ENCODE assay signal across 13 cellular contexts in the genomic region with DNA sequence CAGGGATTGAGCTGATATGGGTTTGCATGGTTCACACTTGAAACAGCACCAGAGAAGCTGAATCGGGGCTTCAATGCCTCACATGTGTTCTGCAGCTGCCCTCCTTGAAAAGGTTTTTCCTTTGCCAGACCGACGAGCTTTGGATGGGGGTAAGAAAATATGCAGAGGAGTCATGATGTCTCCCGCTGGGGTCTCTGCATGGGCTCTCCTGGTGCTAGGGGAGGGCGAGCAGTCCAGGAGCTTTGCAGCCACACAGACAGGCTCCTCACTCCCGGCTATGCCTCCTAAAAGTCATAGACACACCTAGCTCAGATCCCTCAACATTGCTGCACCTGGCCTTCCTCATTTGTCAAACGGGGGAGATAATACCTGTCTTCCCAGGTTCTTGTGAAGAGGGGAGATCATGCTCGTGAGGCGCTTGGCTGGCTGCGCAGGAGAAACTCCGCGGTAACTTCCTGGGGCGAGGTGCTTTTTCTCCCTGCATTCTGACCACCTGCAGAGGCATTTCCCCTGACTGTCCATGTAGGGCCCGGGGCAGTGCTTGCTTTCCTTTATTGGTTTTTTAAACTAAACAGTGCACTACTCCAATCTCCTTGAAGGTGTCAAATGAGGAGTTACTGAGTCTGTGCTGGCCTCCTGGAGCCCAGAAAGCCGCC.
DNase-seq lines count a peak whose midpoint lies in the region; ATAC-seq and TF ChIP-seq lines count a peak whose summit lies in the region.
"Had no signal": no experiment of that assay in that cellular context is flagged by ENCODE, and none has a peak within 500 bp of the region (broad histone marks: within the 10 kb centered on the region; RNA-seq: fewer than 3 reads in every experiment).

No MANE protein-coding gene starts in this region.

- intact Hi-C loops in thyroid gland (cut with DNase I): loop anchor here (5.0 kb wide), 1 partner anchor 111 kb away; the partner anchor contains the start of gene PLXNA2

- H3K27me3 Mint-ChIP-seq in stimulated activated naive CD8-positive, alpha-beta T cell treated with anti-CD3 and anti-CD28 coated beads, Interleukin-15, amount 100 ng/mL, for 72 hours: peaks cover 18% of the 10 kb centered on the region

- peaks cover 13 to 16% of the 10 kb centered on the region in 2 donors for H3K4me1 ChIP-seq in duodenal mucosa (ENCODE audit: control insufficient read depth in 1 of 2, insufficient read depth in 2 of 2, low read length in 2 of 2)
- H3K4me1 ChIP-seq in thyroid gland: peaks cover 25 to 27% of the 10 kb centered on the region in 2 donors
- H3K4me1 ChIP-seq: SJCRH30 had no signal

- no peak overlapping the region for H3K27ac Mint-ChIP-seq in stimulated activated naive CD8-positive, alpha-beta T cell treated with anti-CD3 and anti-CD28 coated beads, Interleukin-15, amount 100 ng/mL, for 72 hours
- H3K27ac Mint-ChIP-seq: CD14-positive monocyte, immature natural killer cell had no signal

- no peak for DNase-seq in stimulated activated naive CD8-positive, alpha-beta T cell treated with anti-CD3 and anti-CD28 coated beads, Interleukin-15, amount 100 ng/mL, for 72 hours
- DNase-seq in stimulated activated naive CD8-positive, alpha-beta T cell treated with anti-CD3 and anti-CD28 coated beads, Interleukin-15, Interleukin-2, amounts not matched to agents 100 U/mL and 50 U/mL, for 24 hours: no peak
- DNase-seq in thyroid gland: no peak
- no peak for DNase-seq in omental fat pad (ENCODE audit: low spot score)
- DNase-seq in 8988T: no peak
- no peak for DNase-seq in substantia nigra (lab: John Stamatoyannopoulos, UW)

- H3K27me3 ChIP-seq in duodenal mucosa (ENCODE audit: control insufficient read depth in 1 of 2, insufficient read depth in 2 of 2, low read length in 2 of 2) (no peaks in the 10 kb centered on the region), thyroid gland (no peaks in the 10 kb centered on the region)
- H3K27me3 ChIP-seq: ascending aorta, SJCRH30 had no signal

- H3K4me1 Mint-ChIP-seq in stimulated activated naive CD8-positive, alpha-beta T cell treated with anti-CD3 and anti-CD28 coated beads, Interleukin-15, amount 100 ng/mL, for 72 hours: peaks cover 8% of the 10 kb centered on the region
- H3K4me1 Mint-ChIP-seq: immature natural killer cell had no signal

- H3K4me3 Mint-ChIP-seq in stimulated activated naive CD8-positive, alpha-beta T cell treated with anti-CD3 and anti-CD28 coated beads, Interleukin-15, amount 100 ng/mL, for 72 hours: peak overlapping the region in 1 of 2 donors; percentile 34
- H3K4me3 Mint-ChIP-seq: immature natural killer cell had no signal

- H3K4me3 ChIP-seq in duodenal mucosa (ENCODE audit: low read depth in 1 of 2, low read length in 2 of 2) (peak overlapping the region; percentile 5 to 24), thyroid gland (replicated peaks in 1 of 3) (no peak overlapping the region)
- H3K4me3 ChIP-seq: ascending aorta, SJCRH30 had no signal

- H3K36me3 ChIP-seq in duodenal mucosa (ENCODE audit: control insufficient read depth in 1 of 2, insufficient read depth in 2 of 2, low read length in 2 of 2): peaks cover 0 to 8% of the 10 kb centered on the region in 2 donors
- no peaks in the 10 kb centered on the region for H3K36me3 ChIP-seq in thyroid gland
- H3K36me3 ChIP-seq: ascending aorta had no signal

- peak overlapping the region in 1 of 2 donors; percentile 22 for H3K9ac ChIP-seq in duodenal mucosa (ENCODE audit: low read depth in 1 of 2, low read length in 2 of 2)

- TF ChIP-seq POLR2A in thyroid gland (IDR thresholded peaks at IDR 0.05): no peak

- H3K9me3 ChIP-seq in duodenal mucosa (ENCODE audit: control insufficient read depth in 1 of 2, low read length in 2 of 2): no peaks in the 10 kb centered on the region
- H3K9me3 ChIP-seq in thyroid gland: no peaks in the 10 kb centered on the region
- H3K9me3 ChIP-seq: ascending aorta, SJCRH30 had no signal

- ATAC-seq in stimulated activated naive CD8-positive, alpha-beta T cell treated with anti-CD3 and anti-CD28 coated beads, Interleukin-15, amount 100 ng/mL, for 72 hours: peak; percentile 37
- ATAC-seq in stimulated activated naive CD8-positive, alpha-beta T cell treated with anti-CD3 and anti-CD28 coated beads, Interleukin-15, Interleukin-2, amounts not matched to agents 100 U/mL and 50 U/mL, for 24 hours: no peak
- ATAC-seq in HG03196 (IDR thresholded peaks at IDR 0.05; ENCODE audit: unreplicated experiment): peak; percentile 22
- ATAC-seq in omental fat pad (ENCODE audit: low FRiP score): no peak

- no peaks in the 10 kb centered on the region for H3K9me3 Mint-ChIP-seq in stimulated activated naive CD8-positive, alpha-beta T cell treated with anti-CD3 and anti-CD28 coated beads, Interleukin-15, amount 100 ng/mL, for 72 hours
- H3K9me3 Mint-ChIP-seq: CD14-positive monocyte, immature natural killer cell had no signal

- TF ChIP-seq CTCF in thyroid gland (IDR thresholded peaks at IDR 0.05): no peak
- TF ChIP-seq CTCF in omental fat pad (IDR thresholded peaks at IDR 0.05): no peak

- WGBS in thyroid gland, 2 donors: 57 to 61% methylated on average over 14 to 15 of the region's 15 CpGs

- H3K27ac ChIP-seq in duodenal mucosa (ENCODE audit: low read depth, low read length) (no peak overlapping the region), thyroid gland (peak overlapping the region in 1 of 3 donors; percentile 42), substantia nigra (ENCODE audit: low read depth, low read length, poor library complexity, severe bottlenecking) (no peak overlapping the region)
- H3K27ac ChIP-seq: ascending aorta, HL-60, SJCRH30 had no signal

Comparison
In these comparisons a context has a peak if more than half of its experiments do, and no peak if none do; other contexts are left out.
1. ATAC-seq: peak in stimulated activated naive CD8-positive, alpha-beta T cell treated with anti-CD3 and anti-CD28 coated beads, Interleukin-15, amount 100 ng/mL, for 72 hours (single experiment) and HG03196 (single experiment); none in stimulated activated naive CD8-positive, alpha-beta T cell treated with anti-CD3 and anti-CD28 coated beads, Interleukin-15, Interleukin-2, amounts not matched to agents 100 U/mL and 50 U/mL, for 24 hours (single experiment) and omental fat pad (single experiment).
2. H3K4me3 ChIP-seq: peak in duodenal mucosa (2 of 2); none in thyroid gland (0 of 3).